In genomic region chr1:155763090-155763815, GRCh38 we compare ENCODE assay signal across 8 cellular contexts.
DNase-seq lines count a peak whose midpoint lies in the region; ATAC-seq and TF ChIP-seq lines count a peak whose summit lies in the region.
"Not testable (repeated sequence)": the region's sequence is repeated elsewhere in the genome, so short reads cannot be mapped to it uniquely, and the experiment has no call there.

No MANE protein-coding gene starts in this region.

- not testable (repeated sequence) for H3K9ac ChIP-seq in adipocyte (ENCODE audit: low read length); fibroblast of lung (ENCODE audit: insufficient read depth, low read length)

- peak in 1 of 2 donors; percentile 1 for TF ChIP-seq CTCF in fibroblast of lung (conservative IDR thresholded peaks at IDR 0.05 in 1 of 2, IDR thresholded peaks at IDR 0.05 in 1 of 2; ENCODE audit: low read depth in 1 of 2, low read length in 2 of 2)
- not testable (repeated sequence) for TF ChIP-seq CTCF in progenitor cell of endocrine pancreas (IDR thresholded peaks at IDR 0.05; ENCODE audit: unreplicated experiment); uterus (IDR thresholded peaks at IDR 0.05)

- TF ChIP-seq POLR2A in uterus (IDR thresholded peaks at IDR 0.05), result not testable (repeated sequence)

- not testable (repeated sequence) for H3K79me2 ChIP-seq in fibroblast of lung (ENCODE audit: control insufficient read depth, insufficient read depth, low read length)

- H3K36me3 Mint-ChIP-seq in progenitor cell of endocrine pancreas (ENCODE audit: insufficient read depth), result peaks cover 26% of the 10 kb centered on the region

- H3K27me3 Mint-ChIP-seq in progenitor cell of endocrine pancreas, result not testable (repeated sequence)

- intact Hi-C loops in left colon (cut with DNase I, micrococcal nuclease); uterus (cut with DNase I; ENCODE audit: low total_unique reads): not testable (repeated sequence)

- DNase-seq in DMS 273 (lab: John Stamatoyannopoulos, UW; ENCODE audit: unreplicated experiment) (peak; percentile 36), HS-5 (ENCODE audit: low read depth) (peak; percentile 89), OCI-M1 (lab: John Stamatoyannopoulos, UW) (peak; percentile 37), adipocyte (ENCODE audit: low read depth) (peak; percentile 89), fibroblast of lung (ENCODE audit: low read depth in 2 of 2) (peak; percentile 71 to 95), left colon (peak in 1 of 2 donors; percentile 45), uterus (peak; percentile 39 to 58)
- DNase-seq in progenitor cell of endocrine pancreas (ENCODE audit: low spot score, unreplicated experiment), result not testable (repeated sequence)

- H3K27ac ChIP-seq in fibroblast of lung (ENCODE audit: insufficient read depth, low read length); uterus: not testable (repeated sequence)

- not testable (repeated sequence) for H3K27me3 ChIP-seq in adipocyte (replicated peaks; ENCODE audit: control insufficient read depth, insufficient read depth, low read length); fibroblast of lung (ENCODE audit: control insufficient read depth, insufficient read depth, low read length); uterus

- H3K4me1 Mint-ChIP-seq in progenitor cell of endocrine pancreas (ENCODE audit: low read depth), result not testable (repeated sequence)

- H3K4me3 ChIP-seq in adipocyte (ENCODE audit: low read length); fibroblast of lung (replicated peaks in 1 of 4; ENCODE audit: control extremely low read depth in 1 of 4, insufficient read depth in 1 of 4, low read depth in 3 of 4, low read length in 4 of 4); uterus: not testable (repeated sequence)

- not testable (repeated sequence) for H3K4me3 Mint-ChIP-seq in progenitor cell of endocrine pancreas (ENCODE audit: low read depth)

- H3K4me2 ChIP-seq in fibroblast of lung (ENCODE audit: extremely low read depth, insufficient read depth, low read length), result not testable (repeated sequence)

- not testable (repeated sequence) for H3K9me3 Mint-ChIP-seq in progenitor cell of endocrine pancreas (ENCODE audit: low read depth)

- H3K27ac Mint-ChIP-seq in progenitor cell of endocrine pancreas, result peak overlapping the region; percentile 17

- peaks cover 72% of the 10 kb centered on the region for H3K36me3 ChIP-seq in adipocyte (ENCODE audit: control insufficient read depth, insufficient read depth, low read length, severe bottlenecking)
- H3K36me3 ChIP-seq in fibroblast of lung (ENCODE audit: control insufficient read depth, insufficient read depth, low read length), result peaks cover 12% of the 10 kb centered on the region
- H3K36me3 ChIP-seq in uterus, result not testable (repeated sequence)

- not testable (repeated sequence) for H4K20me1 ChIP-seq in fibroblast of lung (ENCODE audit: control insufficient read depth, extremely low read depth, insufficient read depth, low read length)

- ATAC-seq in left colon, result peak; percentile 51

- not testable (repeated sequence) for H2AFZ ChIP-seq in fibroblast of lung (ENCODE audit: low read length)

- not testable (repeated sequence) for H3K9me3 ChIP-seq in adipocyte (ENCODE audit: control insufficient read depth, low read length); fibroblast of lung (ENCODE audit: control insufficient read depth, insufficient read depth, low read depth, low read length); uterus

- H3K4me1 ChIP-seq in adipocyte (ENCODE audit: control insufficient read depth, insufficient read depth, low read length), result peaks cover 12% of the 10 kb centered on the region
- not testable (repeated sequence) for H3K4me1 ChIP-seq in fibroblast of lung (ENCODE audit: control insufficient read depth, extremely low read depth, insufficient read depth, low read length); uterus
